8 cellular contexts compared by ENCODE assay signal in the genomic region with DNA sequence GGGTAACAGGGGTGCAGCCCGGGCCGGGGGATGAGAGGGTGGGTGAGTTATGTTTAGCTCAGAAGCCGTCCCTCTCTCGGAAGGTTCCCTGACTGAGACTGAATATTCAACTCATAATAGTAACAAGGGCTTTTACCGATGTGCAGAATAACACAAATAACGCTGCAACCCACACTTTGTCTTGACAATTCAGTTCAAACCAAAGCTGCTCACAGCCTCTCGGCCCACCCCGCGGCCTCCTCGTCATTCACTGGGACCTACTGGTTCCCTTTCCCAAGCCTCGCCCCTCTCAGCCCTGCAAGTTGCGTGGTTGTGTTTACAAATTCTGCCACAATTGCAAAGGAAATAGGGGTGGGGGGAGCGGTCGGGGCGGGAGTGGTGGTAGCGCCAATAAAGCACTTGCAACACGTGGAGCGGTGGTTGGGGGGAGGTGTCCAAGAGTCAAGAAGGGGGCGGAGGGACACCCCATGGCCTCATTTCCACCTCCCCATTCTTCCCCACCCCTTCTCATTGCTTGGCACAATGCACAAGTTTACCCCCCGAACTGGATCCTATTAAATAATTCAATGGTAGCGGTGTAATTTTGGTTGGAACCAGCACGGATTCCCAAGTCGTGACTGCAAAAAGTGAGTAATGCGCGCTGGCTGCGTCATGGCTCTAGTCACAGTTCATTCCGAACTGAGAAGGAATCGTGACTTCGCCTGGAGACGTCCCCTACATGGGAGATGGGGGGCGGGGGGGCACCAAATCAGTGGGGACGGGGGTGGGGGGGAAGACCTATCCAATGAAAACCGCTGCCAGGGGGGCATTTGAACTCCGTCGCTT.
DNase-seq lines count a peak whose midpoint lies in the region; ATAC-seq, FAIRE-seq and TF ChIP-seq lines count a peak whose summit lies in the region.

No MANE protein-coding gene starts in this region.

- H3K36me3 ChIP-seq in DOHH2 (ENCODE audit: control insufficient read depth, low read length), result no peaks in the 10 kb centered on the region
- H3K36me3 ChIP-seq in ectodermal cell (ENCODE audit: control insufficient read depth, insufficient read depth, low read length), result no peaks in the 10 kb centered on the region
- H3K36me3 ChIP-seq in pancreas, result no peaks in the 10 kb centered on the region

- no peak for FAIRE-seq in pancreas (lab: Jason Lieb, UNC)

- H3K27ac ChIP-seq in DOHH2 (ENCODE audit: low read depth, low read length) (no peak overlapping the region), ectodermal cell (ENCODE audit: insufficient read depth, low read depth, low read length, poor library complexity, severe bottlenecking) (no peak overlapping the region), pancreas (no peak overlapping the region)

- ATAC-seq in pancreas, result no peak
- ATAC-seq in HG02938 (IDR thresholded peaks at IDR 0.05; ENCODE audit: unreplicated experiment), result no peak

- intact Hi-C loops in pancreas (cut with DNase I), result no loop called here

- H3K79me2 ChIP-seq in DOHH2 (ENCODE audit: control insufficient read depth, low read length), result no peaks in the 10 kb centered on the region

- H3K4me1 ChIP-seq in DOHH2 (ENCODE audit: control insufficient read depth, low read length) (peaks cover 25% of the 10 kb centered on the region), ectodermal cell (ENCODE audit: control insufficient read depth, insufficient read depth, low read length) (peaks cover 32% of the 10 kb centered on the region), pancreas (peaks cover 10 to 19% (median 11%) of the 10 kb centered on the region in 3 donors)

- DNase-seq in NCI-H69 (lab: John Stamatoyannopoulos, UW) (peak; percentile 43), pancreas (no peak), mesenteric fat pad (ENCODE audit: low spot score) (no peak), GM19238 (ENCODE audit: insufficient read length, low spot score) (no peak)
- DNase-seq in NK-92 treated with Interleukin-12 subunit alpha and Interleukin-12 subunit beta, amount 100 ng/mL, for 24 hours (lab: John Stamatoyannopoulos, UW), result no peak

- H3K4me3 ChIP-seq in DOHH2 (ENCODE audit: low read length), result peak overlapping the region; percentile 83
- peak overlapping the region; percentile 52 for H3K4me3 ChIP-seq in ectodermal cell (ENCODE audit: insufficient read depth, low read depth, low read length)
- peak overlapping the region in 3 of 4 donors; percentile 33 to 60 (median 44) for H3K4me3 ChIP-seq in pancreas

- peak overlapping the region; percentile 87 for H3K4me2 ChIP-seq in DOHH2 (ENCODE audit: low read length)

- no peaks in the 10 kb centered on the region for H3K9me3 ChIP-seq in DOHH2 (ENCODE audit: control insufficient read depth, insufficient read depth, low read length)
- H3K9me3 ChIP-seq in ectodermal cell (ENCODE audit: control insufficient read depth, low read length), result no peaks in the 10 kb centered on the region
- H3K9me3 ChIP-seq in pancreas, result no peaks in the 10 kb centered on the region

- no peaks in the 10 kb centered on the region for H3K9me2 ChIP-seq in DOHH2 (replicated peaks; ENCODE audit: control insufficient read depth, low read length)

- 1 to 2% methylated on average over 28 to 33 of the region's 35 CpGs for WGBS in ectodermal cell, 2 experiments
- WGBS in pancreas, 2 donors, result 2 to 3% methylated on average over 33 to 35 of the region's 35 CpGs

- 0 out of 2 replicates have a peak, but pooled peaks cover 2% of the 10 kb centered on the region for H3F3A ChIP-seq in DOHH2 (ENCODE audit: control insufficient read depth, insufficient read depth)

- no peaks in the 10 kb centered on the region for H4K20me1 ChIP-seq in DOHH2 (ENCODE audit: control insufficient read depth, insufficient read depth, low read depth, low read length)

- H3K27me3 ChIP-seq in DOHH2 (ENCODE audit: control insufficient read depth, low read length) (peaks cover 78% of the 10 kb centered on the region), ectodermal cell (ENCODE audit: control insufficient read depth, insufficient read depth, low read length, poor library complexity, severe bottlenecking) (peaks cover 100% of the 10 kb centered on the region), pancreas (peaks cover 0 to 55% (median 3%) of the 10 kb centered on the region in 4 donors)

- no peak for TF ChIP-seq CTCF in DOHH2 (IDR thresholded peaks at IDR 0.05; ENCODE audit: low read depth, low read length, poor library complexity, severe bottlenecking)
- TF ChIP-seq CTCF in pancreas (IDR thresholded peaks at IDR 0.05), result no peak
